ENCODE assay signal across 28 cellular contexts in the genomic region with DNA sequence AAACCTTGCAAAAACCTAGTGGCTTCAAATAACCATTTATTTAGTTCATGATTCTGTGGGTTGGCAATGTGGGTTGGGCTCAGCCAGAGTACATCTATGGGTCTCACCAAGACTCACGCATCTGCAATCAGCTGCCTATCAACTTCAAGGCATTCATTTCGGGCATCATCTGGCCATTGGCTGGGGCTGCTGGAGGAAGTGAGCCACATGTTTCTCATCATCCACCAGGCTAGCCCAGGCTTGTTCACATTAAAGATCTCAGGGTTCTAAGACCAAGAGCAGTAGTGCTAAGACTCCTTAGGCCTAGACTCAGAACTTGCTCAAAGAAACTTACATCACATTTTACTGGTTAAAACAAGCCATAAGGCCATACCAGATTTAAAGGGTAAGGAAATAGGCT.
"Had no signal": no experiment of that assay in that cellular context is flagged by ENCODE, and none has a peak within 500 bp of the region (broad histone marks: within the 10 kb centered on the region; RNA-seq: fewer than 3 reads in every experiment).

No MANE protein-coding gene starts in this region.

- DNase-seq: activated B cell treated with CpG ODN at 0.5 μM for 24 hours; activated CD4-positive, alpha-beta T cell treated with anti-CD3 and anti-CD28 coated beads for 1 hour; activated CD4-positive, alpha-beta T cell treated with anti-CD3 and anti-CD28 coated beads, Interleukin-2, amount 10 ng/mL, durations not matched to agents 24 days and 14 days; activated CD4-positive, alpha-beta T cell treated with anti-CD3 and anti-CD28 coated beads, Interleukin-2, amount 50 U/mL, for 48 hours; activated CD8-positive, alpha-beta memory T cell treated with anti-CD3 and anti-CD28 coated beads for 24 hours; activated gamma-delta T cell treated with Interleukin-2 at 50 U/mL for 16 hours; activated naive CD4-positive, alpha-beta T cell treated with anti-CD3 and anti-CD28 coated beads, Interleukin-2, amount 10 ng/mL, durations not matched to agents 7 days and 5 days; activated naive CD8-positive, alpha-beta T cell treated with anti-CD3 and anti-CD28 coated beads for 36 hours; activated T-cell treated with anti-CD3 and anti-CD28 coated beads for 4 hours; activated T-cell treated with anti-CD3 and anti-CD28 coated beads, Interleukin-2, amount 50 U/mL, for 48 hours; central memory CD4-positive, alpha-beta T cell; MG63; MV-4-11; NCI-H1092 treated with DMSO at 0.1 percent for 48 hours; NCI-H1417 treated with DMSO at 0.1 percent for 48 hours; NCI-H1694 treated with DMSO at 0.1 percent for 48 hours; NCI-H2029 treated with DMSO at 0.1 percent for 48 hours; NCI-H510A treated with DMSO at 0.1 percent for 48 hours; NCI-H69; NK-92 treated with Interleukin-12 subunit alpha and Interleukin-12 subunit beta, amount 100 ng/mL, for 24 hours; OCI-M1; RPMI8226; SHP77; T-helper 17 cell; T-helper 9 cell had no signal

- H3K4me3 Mint-ChIP-seq: activated B cell treated with CpG ODN at 0.5 μM for 24 hours; activated CD4-positive, alpha-beta T cell treated with anti-CD3 and anti-CD28 coated beads, Interleukin-2, amount 10 ng/mL, durations not matched to agents 24 days and 14 days; activated naive CD4-positive, alpha-beta T cell treated with anti-CD3 and anti-CD28 coated beads, Interleukin-2, amount 10 ng/mL, durations not matched to agents 7 days and 5 days; activated naive CD8-positive, alpha-beta T cell treated with anti-CD3 and anti-CD28 coated beads for 36 hours; T-helper 17 cell had no signal

- H3K4me3 ChIP-seq: MG63 had no signal

- H3K4me2 ChIP-seq: KMS-11 had no signal

- H3K27ac ChIP-seq: KMS-11 had no signal

- H3K27me3 Mint-ChIP-seq: activated B cell treated with CpG ODN at 0.5 μM for 24 hours; activated CD4-positive, alpha-beta T cell treated with anti-CD3 and anti-CD28 coated beads, Interleukin-2, amount 10 ng/mL, durations not matched to agents 24 days and 14 days; activated naive CD4-positive, alpha-beta T cell treated with anti-CD3 and anti-CD28 coated beads, Interleukin-2, amount 10 ng/mL, durations not matched to agents 7 days and 5 days; activated naive CD8-positive, alpha-beta T cell treated with anti-CD3 and anti-CD28 coated beads for 36 hours; T-helper 17 cell had no signal

- H3K36me3 ChIP-seq: MG63 had no signal

- H3K9me3 ChIP-seq: MG63 had no signal

- H3K4me1 Mint-ChIP-seq: activated B cell treated with CpG ODN at 0.5 μM for 24 hours; activated CD4-positive, alpha-beta T cell treated with anti-CD3 and anti-CD28 coated beads, Interleukin-2, amount 10 ng/mL, durations not matched to agents 24 days and 14 days; activated naive CD4-positive, alpha-beta T cell treated with anti-CD3 and anti-CD28 coated beads, Interleukin-2, amount 10 ng/mL, durations not matched to agents 7 days and 5 days; activated naive CD8-positive, alpha-beta T cell treated with anti-CD3 and anti-CD28 coated beads for 36 hours; T-helper 17 cell had no signal

- ATAC-seq: Panc1, T-helper 17 cell had no signal

- H3K9ac ChIP-seq: KMS-11 had no signal

- H3K9me3 Mint-ChIP-seq: activated naive CD8-positive, alpha-beta T cell treated with anti-CD3 and anti-CD28 coated beads for 36 hours had no signal

- H3K27ac Mint-ChIP-seq: activated B cell treated with CpG ODN at 0.5 μM for 24 hours; activated CD4-positive, alpha-beta T cell treated with anti-CD3 and anti-CD28 coated beads, Interleukin-2, amount 10 ng/mL, durations not matched to agents 24 days and 14 days; activated naive CD4-positive, alpha-beta T cell treated with anti-CD3 and anti-CD28 coated beads, Interleukin-2, amount 10 ng/mL, durations not matched to agents 7 days and 5 days; activated naive CD8-positive, alpha-beta T cell treated with anti-CD3 and anti-CD28 coated beads for 36 hours; activated T-helper 2 cell treated with anti-CD3 and anti-CD28 coated beads, Interferon-gamma antibody, Interleukin-2, Interleukin-4, amounts not matched to agents 10 μg/mL and 5 μg/mL and 100 μg/mL, durations not matched to agents 14 hours and 24 hours and 36 hours; T-helper 17 cell had no signal

- H3K36me3 Mint-ChIP-seq: activated naive CD4-positive, alpha-beta T cell treated with anti-CD3 and anti-CD28 coated beads, Interleukin-2, amount 10 ng/mL, durations not matched to agents 7 days and 5 days; activated naive CD8-positive, alpha-beta T cell treated with anti-CD3 and anti-CD28 coated beads for 36 hours had no signal

- H3K27me3 ChIP-seq: MG63 had no signal
